Comparison of ENCODE assay signal across 7 cellular contexts in genomic region chr1:153659175-153659534, GRCh38. TPM values are rescaled to one million over a fixed set of nuclear protein-coding genes. Genes with fewer than 3 reads are reported as not detected.
DNase-seq lines count a peak whose midpoint lies in the region; ATAC-seq and TF ChIP-seq lines count a peak whose summit lies in the region.

No MANE protein-coding gene starts in this region.

- peaks cover 31% of the 10 kb centered on the region for H3K36me3 ChIP-seq in iPS-15b (ENCODE audit: control insufficient read depth, insufficient read depth, low read length)

- peak overlapping the region; percentile 86 for H3K4me3 ChIP-seq in iPS-15b (ENCODE audit: low read depth, low read length)

- ATAC-seq in HG03469 (IDR thresholded peaks at IDR 0.05; ENCODE audit: unreplicated experiment) (peak; percentile 7), HG03354 (IDR thresholded peaks at IDR 0.05; ENCODE audit: poor library complexity, severe bottlenecking, unreplicated experiment) (no peak)
- ATAC-seq in activated T-helper 17 cell treated with anti-CD3 and anti-CD28 coated beads, Interleukin-2, amount 50 U/mL, for 72 hours (replicated peaks), result no peak
- ATAC-seq in stimulated activated naive CD8-positive, alpha-beta T cell treated with anti-CD3 and anti-CD28 coated beads, Interleukin-15, amount 100 ng/mL, for 72 hours, result no peak

- peaks cover 16% of the 10 kb centered on the region for H3K36me3 Mint-ChIP-seq in activated T-helper 17 cell treated with anti-CD3 and anti-CD28 coated beads, Interleukin-2, amount 50 U/mL, for 72 hours (ENCODE audit: low read depth)

- H3K9me3 ChIP-seq in iPS-15b (ENCODE audit: control insufficient read depth, insufficient read depth, low read length), result no peaks in the 10 kb centered on the region

- H3K4me1 Mint-ChIP-seq in activated T-helper 17 cell treated with anti-CD3 and anti-CD28 coated beads, Interleukin-2, amount 50 U/mL, for 72 hours, result no peaks in the 10 kb centered on the region
- peaks cover 34% of the 10 kb centered on the region for H3K4me1 Mint-ChIP-seq in stimulated activated naive CD8-positive, alpha-beta T cell treated with anti-CD3 and anti-CD28 coated beads, Interleukin-15, amount 100 ng/mL, for 72 hours

- no peaks in the 10 kb centered on the region for H3K27me3 Mint-ChIP-seq in activated T-helper 17 cell treated with anti-CD3 and anti-CD28 coated beads, Interleukin-2, amount 50 U/mL, for 72 hours
- H3K27me3 Mint-ChIP-seq in stimulated activated naive CD8-positive, alpha-beta T cell treated with anti-CD3 and anti-CD28 coated beads, Interleukin-15, amount 100 ng/mL, for 72 hours, result no peaks in the 10 kb centered on the region

- in situ Hi-C loops in GM13977 (cut with MboI; ENCODE audit: low pct_unique_long_range_greater_than_20kb, low sequenced_read_pairs, unreplicated experiment), result no loop called here

- no peaks in the 10 kb centered on the region for H3K9me3 Mint-ChIP-seq in activated T-helper 17 cell treated with anti-CD3 and anti-CD28 coated beads, Interleukin-2, amount 50 U/mL, for 72 hours
- H3K9me3 Mint-ChIP-seq in stimulated activated naive CD8-positive, alpha-beta T cell treated with anti-CD3 and anti-CD28 coated beads, Interleukin-15, amount 100 ng/mL, for 72 hours, result no peaks in the 10 kb centered on the region

- no peak for DNase-seq in stimulated activated naive CD8-positive, alpha-beta T cell treated with anti-CD3 and anti-CD28 coated beads, Interleukin-15, amount 100 ng/mL, for 72 hours
- no peak for DNase-seq in GM13977 (ENCODE audit: low spot score)
- no peak for DNase-seq in central memory CD4-positive, alpha-beta T cell

- peak overlapping the region; percentile 91 for H3K4me3 Mint-ChIP-seq in activated T-helper 17 cell treated with anti-CD3 and anti-CD28 coated beads, Interleukin-2, amount 50 U/mL, for 72 hours
- H3K4me3 Mint-ChIP-seq in stimulated activated naive CD8-positive, alpha-beta T cell treated with anti-CD3 and anti-CD28 coated beads, Interleukin-15, amount 100 ng/mL, for 72 hours, result peak overlapping the region; percentile 92 to 96

- peaks cover 2% of the 10 kb centered on the region for H3K4me1 ChIP-seq in iPS-15b (ENCODE audit: control insufficient read depth, insufficient read depth, low read length)

- H3K27me3 ChIP-seq in iPS-15b (ENCODE audit: control insufficient read depth, insufficient read depth, low read length), result no peaks in the 10 kb centered on the region

- TF ChIP-seq CTCF in GM13977 (IDR thresholded peaks at IDR 0.05; ENCODE audit: extremely low read depth, insufficient read depth, missing control alignments), result no peak

- peak overlapping the region; percentile 94 for H3K27ac Mint-ChIP-seq in activated T-helper 17 cell treated with anti-CD3 and anti-CD28 coated beads, Interleukin-2, amount 50 U/mL, for 72 hours
- H3K27ac Mint-ChIP-seq in stimulated activated naive CD8-positive, alpha-beta T cell treated with anti-CD3 and anti-CD28 coated beads, Interleukin-15, amount 100 ng/mL, for 72 hours, result peak overlapping the region; percentile 62 to 93

- H3K9ac ChIP-seq in iPS-15b (ENCODE audit: low read depth, low read length), result peak overlapping the region; percentile 54

RNA-seq across cellular contexts. Expression of gene SNAPIN, which starts 0.7 kb away (rescaled TPM):
- 10 to 100 TPM; 27.3 to 29.0 TPM for total RNA-seq in activated T-helper 17 cell treated with anti-CD3 and anti-CD28 coated beads, Interleukin-2, amount 50 U/mL, for 72 hours

RNA-seq across cellular contexts. Expression of gene ILF2, which starts 11.6 kb away (rescaled TPM):
- 100 to 1,000 TPM; 153 to 245 TPM for total RNA-seq in activated T-helper 17 cell treated with anti-CD3 and anti-CD28 coated beads, Interleukin-2, amount 50 U/mL, for 72 hours

RNA-seq across cellular contexts. Expression of gene NPR1, which starts 19.3 kb away (rescaled TPM):
- total RNA-seq in activated T-helper 17 cell treated with anti-CD3 and anti-CD28 coated beads, Interleukin-2, amount 50 U/mL, for 72 hours, result under 1 TPM in 1 of 2 donors, not detected in 1; 0.19 TPM

RNA-seq across cellular contexts. Expression of gene CHTOP, which starts 25.3 kb away (rescaled TPM):
- 10 to 100 TPM; 70.6 to 88.6 TPM for total RNA-seq in activated T-helper 17 cell treated with anti-CD3 and anti-CD28 coated beads, Interleukin-2, amount 50 U/mL, for 72 hours

RNA-seq across cellular contexts. Expression of gene S100A1, which starts 30.9 kb away (rescaled TPM):
- not detected for total RNA-seq in activated T-helper 17 cell treated with anti-CD3 and anti-CD28 coated beads, Interleukin-2, amount 50 U/mL, for 72 hours
